Comparison of ENCODE assay signal across 8 cellular contexts in the genomic region with DNA sequence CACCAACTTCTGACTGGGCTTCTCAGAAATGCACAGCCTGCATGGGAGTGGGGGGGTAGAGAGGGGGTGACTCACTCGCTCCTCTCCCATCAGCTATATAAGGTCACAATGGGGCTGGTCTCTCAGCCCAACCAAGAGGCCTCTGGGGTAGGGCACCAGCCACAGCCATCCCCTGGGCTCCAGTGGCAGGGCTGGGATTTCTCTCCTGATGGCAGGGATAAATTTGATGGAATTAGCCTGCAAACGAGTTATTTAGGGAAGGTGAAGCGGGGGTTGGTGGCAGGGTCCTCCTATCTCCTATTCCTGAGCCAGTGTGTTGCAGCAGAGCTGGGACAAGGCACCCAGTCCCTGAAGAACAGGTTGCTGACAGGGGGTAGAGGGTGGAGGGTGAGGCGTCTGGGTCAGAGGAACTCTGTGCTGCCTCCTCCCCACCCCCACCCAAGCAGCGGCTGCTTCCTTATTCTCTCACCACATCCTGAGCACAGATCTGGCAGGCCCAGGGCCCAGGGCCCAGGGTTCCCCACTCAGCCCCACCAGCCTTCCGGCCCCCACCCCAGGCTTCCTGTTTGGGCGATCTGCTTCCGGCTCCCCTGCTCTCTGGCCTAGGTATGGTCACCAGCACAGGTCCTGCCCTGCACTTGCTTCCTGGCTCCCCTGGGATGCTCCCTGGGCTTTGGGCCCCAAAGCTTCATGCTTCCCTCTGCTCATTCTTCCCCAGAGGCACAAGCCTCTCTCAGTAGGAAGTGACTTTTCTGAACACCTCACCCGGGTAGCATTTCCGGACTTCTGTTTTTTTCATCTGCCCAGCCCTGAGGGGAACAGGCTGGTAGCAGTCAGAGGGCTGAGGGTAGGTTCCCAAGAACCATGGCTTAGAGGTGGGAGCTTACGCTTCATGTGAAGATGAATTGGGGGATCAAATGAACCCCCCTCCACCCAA. TPM values are rescaled to one million over a fixed set of nuclear protein-coding genes. Genes with fewer than 3 reads are reported as not detected.
DNase-seq lines count a peak whose midpoint lies in the region; ATAC-seq and TF ChIP-seq lines count a peak whose summit lies in the region.

No MANE protein-coding gene starts in this region.

- no peak overlapping the region for H2AFZ ChIP-seq in mammary epithelial cell (ENCODE audit: low read depth, low read length)

- dilution Hi-C loops in mammary epithelial cell (cut with HindIII; ENCODE audit: low sequenced_read_pairs), result loop anchor here (5.0 to 10.0 kb wide), 2 partner anchors 100 to 392 kb away; no protein-coding TSS in a partner anchor

- no TSS peak for BruUV-seq in mammary epithelial cell (replicated peaks; lab: Mats Ljungman, UMichigan)

- H3K79me2 ChIP-seq in mammary epithelial cell (ENCODE audit: insufficient read depth, low read length), result peaks cover 93% of the 10 kb centered on the region

- peak overlapping the region; percentile 51 for H3K27ac ChIP-seq in mammary epithelial cell (ENCODE audit: insufficient read depth, low read depth, low read length)
- H3K27ac ChIP-seq in layer of hippocampus (ENCODE audit: low read depth, low read length), result peak overlapping the region; percentile 92

- ATAC-seq in GM21381 (IDR thresholded peaks at IDR 0.05; ENCODE audit: unreplicated experiment) (peak; percentile 36), activated B cell treated with CpG ODN at 0.5 μM for 24 hours (ENCODE audit: low read depth) (peak; percentile 59)

- H3K4me3 ChIP-seq in mammary epithelial cell (replicated peaks in 1 of 3; ENCODE audit: insufficient read depth in 1 of 3, low read depth in 2 of 3, low read length in 3 of 3), result peak overlapping the region; percentile 77 to 88 (median 83)

- H3K27ac Mint-ChIP-seq in IgD-negative memory B cell (peak overlapping the region; percentile 98 to 100 (median 98)), activated B cell treated with CpG ODN at 0.5 μM for 24 hours (peak overlapping the region; percentile 99)

- peak overlapping the region; percentile 83 for H3K9ac ChIP-seq in mammary epithelial cell (ENCODE audit: insufficient read depth, low read length)

- peak overlapping the region; percentile 90 for H3K4me2 ChIP-seq in mammary epithelial cell (ENCODE audit: insufficient read depth, low read depth, low read length)

- TF ChIP-seq CTCF in activated B cell treated with CpG ODN at 0.5 μM for 24 hours (IDR thresholded peaks at IDR 0.05) (no peak), mammary epithelial cell (conservative IDR thresholded peaks at IDR 0.05 in 1 of 2, IDR thresholded peaks at IDR 0.05 in 1 of 2; ENCODE audit: extremely low read depth in 1 of 2, insufficient read depth in 1 of 2, low read depth in 1 of 2, low read length in 2 of 2) (no peak)

- H3K36me3 Mint-ChIP-seq in IgD-negative memory B cell, result peaks cover 13% of the 10 kb centered on the region
- H3K36me3 Mint-ChIP-seq in activated B cell treated with CpG ODN at 0.5 μM for 24 hours (ENCODE audit: low read depth), result peaks cover 69% of the 10 kb centered on the region

- WGBS in mammary epithelial cell (ENCODE audit: low coverage, missing lambda C conversion rate), result 16% methylated on average over 7 of the region's 11 CpGs

- CTCF ChIA-PET in activated B cell treated with CpG ODN at 0.5 μM for 24 hours (lab: Charles Lee), result interaction anchor here (2.1 to 15.7 kb wide), 3 partner anchors 7 to 46 kb away, joined by 7 to 576 read pairs (median 58); partner anchors contain the start of genes MDC1, NRM and TUBB
- CTCF ChIA-PET in mammary epithelial cell (lab: Charles Lee; ENCODE audit: low non-redundant PET), result no interaction called here

- H3K9me3 Mint-ChIP-seq in IgD-negative memory B cell (peaks cover 0 to 1% (median 0%) of the 10 kb centered on the region in 3 donors), activated B cell treated with CpG ODN at 0.5 μM for 24 hours (no peaks in the 10 kb centered on the region)

- intact Hi-C loops in activated B cell treated with CpG ODN at 0.5 μM for 24 hours (cut with micrococcal nuclease) (loop anchor here (1.0 to 10.0 kb wide), 7 partner anchors 9 to 882 kb away; partner anchors contain the start of genes DHX16, GTF2H4, MDC1 and MRPS18B), mammary epithelial cell (cut with micrococcal nuclease) (loop anchor here (1.0 to 5.0 kb wide), 4 partner anchors 9 to 145 kb away; partner anchors contain the start of gene DHX16)

- DNase-seq in C1 segment of cervical spinal cord (lab: John Stamatoyannopoulos, UW), result peak in 10 of 14 donors; percentile 33 to 78 (median 48)
- peak; percentile 80 for DNase-seq in activated B cell treated with CpG ODN at 0.5 μM for 24 hours
- DNase-seq in mammary epithelial cell, result peak; percentile 72
- DNase-seq in stimulated activated CD4-positive, alpha-beta T cell treated with anti-CD3 and anti-CD28 coated beads, Interleukin-15, amount 100 ng/mL, for 48 hours (ENCODE audit: low read depth in 2 of 2), result peak; percentile 82
- DNase-seq in NCI-H526 (lab: John Stamatoyannopoulos, UW), result no peak

- H3K27me3 Mint-ChIP-seq in IgD-negative memory B cell (no peaks in the 10 kb centered on the region), activated B cell treated with CpG ODN at 0.5 μM for 24 hours (no peaks in the 10 kb centered on the region)

- in situ Hi-C loops in mammary epithelial cell (cut with MboI; ENCODE audit: low sequenced_read_pairs in 2 of 2), result loop anchor here (5.0 kb wide), 1 partner anchor 40 kb away; the partner anchor contains the start of gene TUBB (in 2 of the 2)

- POLR2A ChIA-PET in activated B cell treated with CpG ODN at 0.5 μM for 24 hours (lab: Charles Lee), result interaction anchor here (0.6 to 15.3 kb wide), 14 partner anchors 7 to 229 kb away, joined by 3 to 697 read pairs (median 7); partner anchors contain the start of genes DHX16, MDC1, MRPS18B and NRM

- no peaks in the 10 kb centered on the region for H3K9me3 ChIP-seq in mammary epithelial cell (replicated peaks; ENCODE audit: insufficient read depth, low read length)

- no peaks in the 10 kb centered on the region for H3K27me3 ChIP-seq in mammary epithelial cell (ENCODE audit: insufficient read depth, low read length)
- no peaks in the 10 kb centered on the region for H3K27me3 ChIP-seq in layer of hippocampus (ENCODE audit: control insufficient read depth, insufficient read depth, low read length)

- peaks cover 19 to 38% (median 19%) of the 10 kb centered on the region in 3 donors for H3K4me1 Mint-ChIP-seq in IgD-negative memory B cell
- H3K4me1 Mint-ChIP-seq in activated B cell treated with CpG ODN at 0.5 μM for 24 hours, result peaks cover 73% of the 10 kb centered on the region

- peaks cover 36% of the 10 kb centered on the region for H3K4me1 ChIP-seq in mammary epithelial cell (ENCODE audit: insufficient read depth, low read length)

- peak overlapping the region; percentile 99 to 100 (median 100) for H3K4me3 Mint-ChIP-seq in IgD-negative memory B cell
- peak overlapping the region; percentile 92 for H3K4me3 Mint-ChIP-seq in activated B cell treated with CpG ODN at 0.5 μM for 24 hours

- H3K36me3 ChIP-seq in mammary epithelial cell (ENCODE audit: insufficient read depth, low read length), result peaks cover 5% of the 10 kb centered on the region

- H4K20me1 ChIP-seq in mammary epithelial cell (ENCODE audit: insufficient read depth, low read length), result no peaks in the 10 kb centered on the region

RNA-seq across cellular contexts. Expression of gene PPP1R18, which starts 4.0 kb away (rescaled TPM):
- polyA plus RNA-seq in IgD-negative memory B cell, result 91.7 TPM
- 96.8 and 104 TPM in 2 replicates for total RNA-seq in activated B cell treated with CpG ODN at 0.5 μM for 24 hours
- total RNA-seq in mammary epithelial cell, result 100 to 1,000 TPM in 1 of 2 donors, 10 to 100 TPM in 1; 35.2 to 106 TPM
- 89.4 TPM for polyA plus RNA-seq in mammary epithelial cell
- polyA minus RNA-seq in mammary epithelial cell, result 245 TPM

RNA-seq across cellular contexts. Expression of gene NRM, which starts 8.3 kb away (rescaled TPM):
- polyA plus RNA-seq in IgD-negative memory B cell, result 56.1 TPM
- 17.4 and 17.8 TPM in 2 replicates for total RNA-seq in activated B cell treated with CpG ODN at 0.5 μM for 24 hours
- 10 to 100 TPM in 1 of 2 donors, 1 to 10 TPM in 1; 2.3 to 13.2 TPM for total RNA-seq in mammary epithelial cell
- 26.2 TPM for polyA plus RNA-seq in mammary epithelial cell
- polyA minus RNA-seq in mammary epithelial cell, result 25.5 TPM

RNA-seq across cellular contexts. Expression of gene DHX16, which starts 9.6 kb away (rescaled TPM):
- polyA plus RNA-seq in IgD-negative memory B cell (21.6 TPM), mammary epithelial cell (34.8 TPM)
- total RNA-seq in activated B cell treated with CpG ODN at 0.5 μM for 24 hours (42.3 and 50.4 TPM in 2 replicates), mammary epithelial cell (10 to 100 TPM; 26.0 to 30.9 TPM)
- polyA minus RNA-seq in mammary epithelial cell, result 60.9 TPM

RNA-seq across cellular contexts. Expression of gene MDC1, which starts 34.6 kb away (rescaled TPM):
- polyA plus RNA-seq in IgD-negative memory B cell, result 4.6 TPM
- 62.4 and 65.6 TPM in 2 replicates for total RNA-seq in activated B cell treated with CpG ODN at 0.5 μM for 24 hours
- total RNA-seq in mammary epithelial cell, result 10 to 100 TPM; 12.8 to 36.7 TPM
- 10.7 TPM for polyA plus RNA-seq in mammary epithelial cell
- 62.3 TPM for polyA minus RNA-seq in mammary epithelial cell

RNA-seq across cellular contexts. Expression of gene C6orf136, which starts 35.5 kb away (rescaled TPM):
- polyA plus RNA-seq in IgD-negative memory B cell (26.9 TPM), mammary epithelial cell (7.4 TPM)
- total RNA-seq in activated B cell treated with CpG ODN at 0.5 μM for 24 hours (21.6 and 35.6 TPM in 2 replicates), mammary epithelial cell (10 to 100 TPM in 1 of 2 donors, 1 to 10 TPM in 1; 1.8 to 11.2 TPM)
- 32.0 TPM for polyA minus RNA-seq in mammary epithelial cell

Comparison
In these comparisons a context has a peak if more than half of its experiments do, and no peak if none do; other contexts are left out.
1. DNase-seq: peak in C1 segment of cervical spinal cord (10 of 14), activated B cell treated with CpG ODN at 0.5 μM for 24 hours (single experiment), mammary epithelial cell (single experiment) and stimulated activated CD4-positive, alpha-beta T cell treated with anti-CD3 and anti-CD28 coated beads, Interleukin-15, amount 100 ng/mL, for 48 hours (2 of 2); none in NCI-H526 (0 of 2).